In the genomic region with DNA sequence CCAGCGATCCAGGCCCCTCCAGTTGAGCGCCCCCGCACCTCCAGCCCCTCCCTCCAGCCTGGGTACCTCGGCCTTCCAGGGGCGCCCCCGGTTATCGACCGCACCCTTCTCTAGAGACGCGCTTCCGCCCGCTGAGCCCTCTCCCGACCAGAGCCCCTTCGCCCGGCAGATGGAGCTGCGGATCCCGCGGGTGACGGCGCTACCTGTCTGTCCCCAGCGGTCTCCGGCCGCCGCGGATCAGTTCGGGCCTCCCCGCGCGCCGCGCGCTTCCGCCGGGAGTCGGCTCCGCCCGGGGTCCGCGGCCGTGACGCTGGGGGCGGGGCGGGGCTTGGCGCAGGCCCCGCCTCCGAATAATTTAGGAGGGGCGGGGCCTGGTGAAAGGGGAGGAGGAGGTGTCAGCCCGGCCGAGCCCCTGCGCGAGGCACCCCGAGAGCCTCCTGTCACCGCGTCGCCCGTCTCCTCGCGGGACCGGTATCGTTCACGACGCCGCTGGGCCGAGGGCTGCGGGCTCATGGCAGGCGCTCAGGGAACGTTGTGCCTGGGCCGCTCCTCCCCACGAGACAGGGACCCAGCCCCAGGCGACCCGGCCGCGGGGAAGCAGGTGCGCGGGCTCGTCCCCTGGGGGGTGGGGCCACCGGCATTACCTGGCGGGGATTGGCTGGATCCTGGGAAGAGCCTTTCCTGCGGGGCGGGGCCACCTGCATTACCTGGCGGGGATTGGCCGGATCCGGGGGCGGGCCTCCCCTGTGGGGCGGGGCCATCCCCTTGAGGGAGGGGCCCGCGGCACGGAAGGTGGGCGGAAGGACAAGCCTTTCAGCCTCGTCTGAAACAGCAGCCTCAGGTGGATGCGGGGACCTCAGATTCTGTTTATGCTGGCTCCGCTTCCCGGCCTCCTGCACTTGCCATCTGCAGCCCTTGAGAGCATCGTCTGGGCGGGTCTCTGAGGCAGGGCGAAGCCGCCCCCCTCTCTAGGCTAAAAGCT, we compare ENCODE assay signal across 8 cellular contexts. TPM values are rescaled to one million over a fixed set of nuclear protein-coding genes. Genes with fewer than 3 reads are reported as not detected.
A peak's percentile ranks its signal among the peaks of the same experiment; 100 is the strongest.
DNase-seq lines count a peak whose midpoint lies in the region; ATAC-seq and TF ChIP-seq lines count a peak whose summit lies in the region.

A gene with protein sequence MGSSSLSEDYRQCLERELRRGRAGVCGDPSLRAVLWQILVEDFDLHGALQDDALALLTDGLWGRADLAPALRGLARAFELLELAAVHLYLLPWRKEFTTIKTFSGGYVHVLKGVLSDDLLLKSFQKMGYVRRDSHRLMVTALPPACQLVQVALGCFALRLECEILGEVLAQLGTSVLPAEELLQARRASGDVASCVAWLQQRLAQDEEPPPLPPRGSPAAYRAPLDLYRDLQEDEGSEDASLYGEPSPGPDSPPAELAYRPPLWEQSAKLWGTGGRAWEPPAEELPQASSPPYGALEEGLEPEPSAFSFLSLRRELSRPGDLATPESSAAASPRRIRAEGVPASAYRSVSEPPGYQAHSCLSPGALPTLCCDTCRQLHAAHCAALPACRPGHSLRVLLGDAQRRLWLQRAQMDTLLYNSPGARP (minus strand): TSS at position 281 of the 982 bp plus-strand sequence. CDS start 473 bp downstream, outside the sequence.

- peak within 1 kb of the TSS; percentile 82 for H3K27ac ChIP-seq in CD8-positive, alpha-beta T cell (ENCODE audit: low read depth, low read length)

- H3K27ac Mint-ChIP-seq in CD8-positive, alpha-beta T cell: peak within 1 kb of the TSS; percentile 90
- H3K27ac Mint-ChIP-seq in activated CD8-positive, alpha-beta T cell treated with anti-CD3 and anti-CD28 coated beads for 36 hours: peak within 1 kb of the TSS; percentile 71

- H3K27me3 ChIP-seq in CD8-positive, alpha-beta T cell (ENCODE audit: insufficient read depth, low read length): no peaks in the 10 kb centered on the region

- peaks cover 35% of the 10 kb centered on the region for H3K4me1 ChIP-seq in CD8-positive, alpha-beta T cell (ENCODE audit: insufficient read depth, low read length)

- CTCF ChIA-PET in CD8-positive, alpha-beta T cell (lab: Charles Lee): interaction anchor here (1.5 to 16.6 kb wide), 8 partner anchors 9 to 161 kb away, joined by 7 to 352 read pairs (median 20); a partner anchor contains a TSS
- CTCF ChIA-PET in activated CD8-positive, alpha-beta T cell treated with anti-CD3 and anti-CD28 coated beads for 36 hours (lab: Charles Lee): interaction anchor here (1.0 to 3.4 kb wide), 15 partner anchors 8 to 372 kb away, joined by 3 to 28 read pairs (median 4); a partner anchor contains a TSS

- peak within 1 kb of the TSS; percentile 80 for H3K4me3 Mint-ChIP-seq in CD8-positive, alpha-beta T cell
- H3K4me3 Mint-ChIP-seq in activated CD8-positive, alpha-beta T cell treated with anti-CD3 and anti-CD28 coated beads for 36 hours: peak within 1 kb of the TSS; percentile 69

- peak; percentile 79 for ATAC-seq in CD8-positive, alpha-beta T cell
- peak; percentile 64 for ATAC-seq in GM19397 (IDR thresholded peaks at IDR 0.05; ENCODE audit: unreplicated experiment)
- ATAC-seq in HG03558 (IDR thresholded peaks at IDR 0.05; ENCODE audit: extremely low read depth, unreplicated experiment): peak; percentile 29
- peak; percentile 85 for ATAC-seq in activated CD8-positive, alpha-beta T cell treated with anti-CD3 and anti-CD28 coated beads for 36 hours

- no peaks in the 10 kb centered on the region for H3K27me3 Mint-ChIP-seq in CD8-positive, alpha-beta T cell (ENCODE audit: low read depth)
- H3K27me3 Mint-ChIP-seq in activated CD8-positive, alpha-beta T cell treated with anti-CD3 and anti-CD28 coated beads for 36 hours: no peaks in the 10 kb centered on the region

- H3K36me3 Mint-ChIP-seq in CD8-positive, alpha-beta T cell: peaks cover 2% of the 10 kb centered on the region
- H3K36me3 Mint-ChIP-seq in activated CD8-positive, alpha-beta T cell treated with anti-CD3 and anti-CD28 coated beads for 36 hours (ENCODE audit: low read depth): no peaks in the 10 kb centered on the region

- DNase-seq in CD8-positive, alpha-beta T cell: peak; percentile 95 to 99 (median 97)
- DNase-seq in NCI-H82 treated with DMSO at 0.1 percent for 48 hours (lab: John Stamatoyannopoulos, UW; ENCODE audit: unreplicated experiment): peak; percentile 90
- peak; percentile 96 for DNase-seq in activated CD8-positive, alpha-beta T cell treated with anti-CD3 and anti-CD28 coated beads for 36 hours
- peak; percentile 97 for DNase-seq in effector CD4-positive, alpha-beta T cell
- peak; percentile 72 to 93 for DNase-seq in lung microvascular endothelial cell (ENCODE audit: low read depth in 2 of 2)
- peak; percentile 94 to 97 (median 95) for DNase-seq in stimulated activated CD4-positive, alpha-beta T cell treated with anti-CD3 and anti-CD28 coated beads, TNF-alpha, amount 100 ng/mL, for 48 hours (ENCODE audit: low read depth in 3 of 3)

- H3K9me3 ChIP-seq in CD8-positive, alpha-beta T cell (ENCODE audit: low read length): no peaks in the 10 kb centered on the region

- intact Hi-C loops in CD8-positive, alpha-beta T cell (cut with DNase I, micrococcal nuclease): loop anchor here (1.0 to 5.0 kb wide), 12 partner anchors 10 to 1039 kb away; a partner anchor contains a TSS
- intact Hi-C loops in activated CD8-positive, alpha-beta T cell treated with anti-CD3 and anti-CD28 coated beads for 36 hours (cut with micrococcal nuclease): loop anchor here (10.0 kb wide), 1 partner anchor 93 kb away; no protein-coding TSS in a partner anchor

- H3K4me1 Mint-ChIP-seq in CD8-positive, alpha-beta T cell (ENCODE audit: low read depth): peaks cover 19% of the 10 kb centered on the region
- peaks cover 18% of the 10 kb centered on the region for H3K4me1 Mint-ChIP-seq in activated CD8-positive, alpha-beta T cell treated with anti-CD3 and anti-CD28 coated beads for 36 hours (ENCODE audit: low read depth)

- peak; percentile 54 for TF ChIP-seq CTCF in CD8-positive, alpha-beta T cell (IDR thresholded peaks at IDR 0.05)
- peak; percentile 15 for TF ChIP-seq CTCF in activated CD8-positive, alpha-beta T cell treated with anti-CD3 and anti-CD28 coated beads for 36 hours (IDR thresholded peaks at IDR 0.05)

- no peaks in the 10 kb centered on the region for H3K9me3 Mint-ChIP-seq in CD8-positive, alpha-beta T cell
- H3K9me3 Mint-ChIP-seq in activated CD8-positive, alpha-beta T cell treated with anti-CD3 and anti-CD28 coated beads for 36 hours: no peaks in the 10 kb centered on the region

- peak within 1 kb of the TSS; percentile 96 for H3K4me3 ChIP-seq in CD8-positive, alpha-beta T cell (ENCODE audit: low read depth, low read length)

- POLR2A ChIA-PET in CD8-positive, alpha-beta T cell (lab: Charles Lee): interaction anchor here (1.0 to 3.0 kb wide), 8 partner anchors 19 to 171 kb away, joined by 3 to 22 read pairs (median 4); a partner anchor contains a TSS
- POLR2A ChIA-PET in activated CD8-positive, alpha-beta T cell treated with anti-CD3 and anti-CD28 coated beads for 36 hours (lab: Charles Lee): interaction anchor here (1.2 to 2.6 kb wide), 7 partner anchors 9 to 172 kb away, joined by 5 to 11 read pairs (median 7); a partner anchor contains a TSS

- H3K36me3 ChIP-seq in CD8-positive, alpha-beta T cell (ENCODE audit: insufficient read depth, low read length): no peaks in the 10 kb centered on the region

RNA-seq across cellular contexts. Expression of the gene that starts here (rescaled TPM):
- 10 to 100 TPM; 26.5 to 28.6 TPM for total RNA-seq in CD8-positive, alpha-beta T cell
- total RNA-seq in activated CD8-positive, alpha-beta T cell treated with anti-CD3 and anti-CD28 coated beads for 36 hours: 1 to 10 TPM; 2.6 to 3.3 TPM
- 8.1 and 10.1 TPM in 2 replicates for total RNA-seq in lung microvascular endothelial cell

Comparison
In these comparisons a context has a peak if more than half of its experiments do, and no peak if none do; other contexts are left out.
1. Peak in every context shown above with its lines: DNase-seq, ATAC-seq, H3K4me3 ChIP-seq and H3K27ac ChIP-seq.
2. ATAC-seq: peak in every context shown above with its lines; median percentile 85 in activated CD8-positive, alpha-beta T cell treated with anti-CD3 and anti-CD28 coated beads for 36 hours; 79 in CD8-positive, alpha-beta T cell; 64 in GM19397; 29 in HG03558.